ENCODE assay signal across 1 cellular context in the genomic region with DNA sequence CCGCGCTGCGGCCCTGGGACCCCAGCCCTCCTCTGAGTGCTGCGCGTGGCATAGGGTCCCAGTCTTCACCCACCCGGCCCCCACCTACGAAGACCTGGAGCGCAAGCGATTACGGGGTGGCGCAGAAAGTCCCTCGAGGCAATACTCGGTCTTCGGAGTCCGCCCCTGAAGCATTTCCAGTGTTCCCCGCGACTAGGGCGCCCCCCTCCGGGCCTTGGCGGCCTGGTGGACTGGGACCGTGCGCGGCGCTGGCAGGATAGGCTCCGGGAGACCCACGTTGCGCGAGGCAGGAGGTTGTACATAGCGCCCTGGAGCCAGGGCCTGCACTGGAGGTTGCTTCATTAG.
A peak's percentile ranks its signal among the peaks of the same experiment; 100 is the strongest.
TF ChIP-seq lines count a peak whose summit lies in the region.

No MANE protein-coding gene starts in this region.

TF ChIP-seq in K562, 482 proteins besides CTCF, POLR2A, EP300 and RAD21 (continued from another document and continues in another):
- TF ChIP-seq CHAMP1 (IDR thresholded peaks at IDR 0.05) (0 out of 2 replicates have a peak, but pooled peaks have one; percentile 45), E2F1 (CRISPR knock-in tag; IDR thresholded peaks at IDR 0.05) (no peak), PCBP1 (IDR thresholded peaks at IDR 0.05; ENCODE audit: low read depth, low read length, poor library complexity, severe bottlenecking) (no peak), ILF3 (IDR thresholded peaks at IDR 0.05; ENCODE audit: borderline replicate concordance) (no peak), MYNN (IDR thresholded peaks at IDR 0.05) (no peak), MYNN (CRISPR knock-in tag; IDR thresholded peaks at IDR 0.05) (no peak), GABPB1 (CRISPR knock-in tag; IDR thresholded peaks at IDR 0.05) (0 out of 2 replicates have a peak, but pooled peaks have one; percentile 26), NFIX (CRISPR knock-in tag; IDR thresholded peaks at IDR 0.05; ENCODE audit: low read depth) (no peak), SFPQ (IDR thresholded peaks at IDR 0.05; ENCODE audit: low read depth, low read length) (no peak), COPS2 (conservative IDR thresholded peaks at IDR 0.05) (no peak), STAT5A (IDR thresholded peaks at IDR 0.05; ENCODE audit: borderline replicate concordance, low read length) (no peak), DPF2 (IDR thresholded peaks at IDR 0.05) (0 out of 2 replicates have a peak, but pooled peaks have one; percentile 27), ZNF280A (IDR thresholded peaks at IDR 0.05; ENCODE audit: low read depth, partially characterized antibody) (no peak), FOXP4 (CRISPR knock-in tag; IDR thresholded peaks at IDR 0.05; ENCODE audit: borderline replicate concordance) (no peak), HNRNPLL (IDR thresholded peaks at IDR 0.05; ENCODE audit: low read depth, low read length, poor library complexity, severe bottlenecking) (peak; percentile 51), NR3C1 (CRISPR knock-in tag; IDR thresholded peaks at IDR 0.05) (no peak), ZBTB9 (CRISPR knock-in tag; IDR thresholded peaks at IDR 0.05) (no peak), ZNF224 (CRISPR knock-in tag; IDR thresholded peaks at IDR 0.05) (0 out of 2 replicates have a peak, but pooled peaks have one; percentile 2), HDAC2 (IDR thresholded peaks at IDR 0.05) (peak; percentile 81; the same call in 1 of the 2 replicates), GABPA (tag; conservative IDR thresholded peaks at IDR 0.05; ENCODE audit: low read depth) (peak; percentile 22; the same call in 1 of the 2 replicates), ZNF655 (CRISPR knock-in tag; IDR thresholded peaks at IDR 0.05) (no peak), IRF2 (CRISPR knock-in tag; IDR thresholded peaks at IDR 0.05) (no peak), PKNOX1 (IDR thresholded peaks at IDR 0.05) (no peak), PRPF4 (IDR thresholded peaks at IDR 0.05; ENCODE audit: insufficient read depth, low read depth, low read length, poor library complexity, severe bottlenecking) (no peak), ZNF133 (CRISPR knock-in tag; IDR thresholded peaks at IDR 0.05) (no peak), CBX1 (IDR thresholded peaks at IDR 0.05; ENCODE audit: low read depth) (no peak)
- TF ChIP-seq, protein P1, sequence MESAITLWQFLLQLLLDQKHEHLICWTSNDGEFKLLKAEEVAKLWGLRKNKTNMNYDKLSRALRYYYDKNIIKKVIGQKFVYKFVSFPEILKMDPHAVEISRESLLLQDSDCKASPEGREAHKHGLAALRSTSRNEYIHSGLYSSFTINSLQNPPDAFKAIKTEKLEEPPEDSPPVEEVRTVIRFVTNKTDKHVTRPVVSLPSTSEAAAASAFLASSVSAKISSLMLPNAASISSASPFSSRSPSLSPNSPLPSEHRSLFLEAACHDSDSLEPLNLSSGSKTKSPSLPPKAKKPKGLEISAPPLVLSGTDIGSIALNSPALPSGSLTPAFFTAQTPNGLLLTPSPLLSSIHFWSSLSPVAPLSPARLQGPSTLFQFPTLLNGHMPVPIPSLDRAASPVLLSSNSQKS (CRISPR knock-in tag; IDR thresholded peaks at IDR 0.05): no peak
- TF ChIP-seq, protein P2, sequence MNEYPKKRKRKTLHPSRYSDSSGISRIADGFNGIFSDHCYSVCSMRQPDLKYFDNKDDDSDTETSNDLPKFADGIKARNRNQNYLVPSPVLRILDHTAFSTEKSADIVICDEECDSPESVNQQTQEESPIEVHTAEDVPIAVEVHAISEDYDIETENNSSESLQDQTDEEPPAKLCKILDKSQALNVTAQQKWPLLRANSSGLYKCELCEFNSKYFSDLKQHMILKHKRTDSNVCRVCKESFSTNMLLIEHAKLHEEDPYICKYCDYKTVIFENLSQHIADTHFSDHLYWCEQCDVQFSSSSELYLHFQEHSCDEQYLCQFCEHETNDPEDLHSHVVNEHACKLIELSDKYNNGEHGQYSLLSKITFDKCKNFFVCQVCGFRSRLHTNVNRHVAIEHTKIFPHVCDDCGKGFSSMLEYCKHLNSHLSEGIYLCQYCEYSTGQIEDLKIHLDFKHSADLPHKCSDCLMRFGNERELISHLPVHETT (CRISPR knock-in tag; conservative IDR thresholded peaks at IDR 0.05 in 1 of 2, IDR thresholded peaks at IDR 0.05 in 1 of 2): peak in 1 of 2 experiments; percentile 41; a peak in 1 of 4 replicates
- TF ChIP-seq, protein P3, sequence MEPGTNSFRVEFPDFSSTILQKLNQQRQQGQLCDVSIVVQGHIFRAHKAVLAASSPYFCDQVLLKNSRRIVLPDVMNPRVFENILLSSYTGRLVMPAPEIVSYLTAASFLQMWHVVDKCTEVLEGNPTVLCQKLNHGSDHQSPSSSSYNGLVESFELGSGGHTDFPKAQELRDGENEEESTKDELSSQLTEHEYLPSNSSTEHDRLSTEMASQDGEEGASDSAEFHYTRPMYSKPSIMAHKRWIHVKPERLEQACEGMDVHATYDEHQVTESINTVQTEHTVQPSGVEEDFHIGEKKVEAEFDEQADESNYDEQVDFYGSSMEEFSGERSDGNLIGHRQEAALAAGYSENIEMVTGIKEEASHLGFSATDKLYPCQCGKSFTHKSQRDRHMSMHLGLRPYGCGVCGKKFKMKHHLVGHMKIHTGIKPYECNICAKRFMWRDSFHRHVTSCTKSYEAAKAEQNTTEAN (CRISPR knock-in tag; IDR thresholded peaks at IDR 0.05): no peak
- TF ChIP-seq, protein P4, sequence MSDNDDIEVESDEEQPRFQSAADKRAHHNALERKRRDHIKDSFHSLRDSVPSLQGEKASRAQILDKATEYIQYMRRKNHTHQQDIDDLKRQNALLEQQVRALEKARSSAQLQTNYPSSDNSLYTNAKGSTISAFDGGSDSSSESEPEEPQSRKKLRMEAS (CRISPR knock-in tag; IDR thresholded peaks at IDR 0.05): peak; percentile 75
